In the genomic region with DNA sequence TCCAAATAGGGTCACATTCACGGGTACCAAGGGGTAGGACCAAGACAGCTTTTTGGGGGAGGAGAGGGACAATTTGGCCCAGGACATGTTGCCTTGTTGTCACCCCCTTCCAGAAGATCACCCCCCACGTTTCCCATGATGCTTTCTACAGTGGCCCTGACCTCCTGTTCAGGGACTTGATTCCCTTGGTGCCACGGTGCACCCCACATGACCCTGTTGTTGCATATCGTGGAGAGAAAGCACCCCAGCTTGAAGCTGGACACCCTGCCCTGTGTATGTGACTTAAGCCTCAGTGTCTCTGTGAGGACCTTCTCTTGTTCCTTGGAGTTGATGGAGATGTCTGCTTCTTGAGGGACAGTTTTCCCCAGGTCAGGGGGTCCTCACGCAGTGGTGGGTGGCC, we compare ENCODE assay signal across 22 cellular contexts. TPM values are rescaled to one million over a fixed set of nuclear protein-coding genes. Genes with fewer than 3 reads are reported as not detected.
DNase-seq lines count a peak whose midpoint lies in the region; ATAC-seq, FAIRE-seq and TF ChIP-seq lines count a peak whose summit lies in the region.
"Had no signal": no experiment of that assay in that cellular context is flagged by ENCODE, and none has a peak within 500 bp of the region (broad histone marks: within the 10 kb centered on the region; RNA-seq: fewer than 3 reads in every experiment).

No MANE protein-coding gene starts in this region.

- CTCF ChIA-PET in H1 (lab: Charles Lee; ENCODE audit: partially characterized antibody): interaction anchor here (0.9 to 4.4 kb wide), 5 partner anchors 47 to 327 kb away, joined by 3 to 36 read pairs (median 5); no protein-coding TSS in a partner anchor

- POLR2A ChIA-PET in H1 (lab: Charles Lee; ENCODE audit: partially characterized antibody): interaction anchor here (0.9 to 3.2 kb wide), 4 partner anchors 20 to 279 kb away, joined by 3 to 9 read pairs (median 5); no protein-coding TSS in a partner anchor

- H3K36me3 ChIP-seq in OCI-LY1 (ENCODE audit: insufficient read depth, low read length) (no peaks in the 10 kb centered on the region), H1 (ENCODE audit: control insufficient read depth in 2 of 4, insufficient read depth in 4 of 4, low read length in 3 of 4) (peaks cover 0 to 3% (median 0%) of the 10 kb centered on the region in 4 experiments; a peak in 4 of 8 replicates), spleen (peaks cover 0 to 84% (median 21%) of the 10 kb centered on the region in 6 donors), upper lobe of left lung (peaks cover 2 to 25% (median 14%) of the 10 kb centered on the region in 4 donors)

- no peak overlapping the region for H4K91ac ChIP-seq in H1 (replicated peaks; ENCODE audit: insufficient read length, low read length)

- H2AFZ ChIP-seq in OCI-LY1 (ENCODE audit: low read length) (0 out of 2 replicates have a peak overlapping the region, but pooled peaks have one; percentile 42), H1 (ENCODE audit: low read length) (no peak overlapping the region)
- H2AFZ ChIP-seq: GM23338 had no signal

- no peak for FAIRE-seq in H1 (lab: Jason Lieb, UNC)
- FAIRE-seq: A204.1, D721Med, G401.6, GM12892, GM18507 had no signal

- H3K4me3 Mint-ChIP-seq in effector memory CD8-positive, alpha-beta T cell: no peak overlapping the region
- H3K4me3 Mint-ChIP-seq: CD4-positive, alpha-beta T cell; GM23338; HFFc6 had no signal

- 92% methylated on average over 5 of the region's 5 CpGs; no CpG with 5 or more reads in 1 of the 2 experiments for WGBS in H1 (ENCODE audit: extremely low coverage in 1 of 2, insufficient coverage in 1 of 2, insufficient read length in 1 of 2, insufficient replicate concordance in 2 of 2, low coverage in 1 of 2, low lambda C conversion rate in 2 of 2, missing lambda C conversion rate in 1 of 2), 2 experiments
- 58 to 75% (median 64%) methylated on average over 5 of the region's 5 CpGs for WGBS in spleen, 5 donors
- WGBS in upper lobe of left lung, 2 donors: 77 to 82% methylated on average over 3 to 5 of the region's 5 CpGs

- no peak overlapping the region for H3K4me2 ChIP-seq in OCI-LY1 (ENCODE audit: low read length)
- H3K4me2 ChIP-seq in H1 (ENCODE audit: insufficient read depth in 1 of 2, low read depth in 2 of 2, low read length in 2 of 2): no peak overlapping the region
- H3K4me2 ChIP-seq: GM23338 had no signal

- H2BK12ac ChIP-seq in H1 (ENCODE audit: low read depth, low read length): no peak overlapping the region

- no peak overlapping the region for H3K27ac Mint-ChIP-seq in effector memory CD8-positive, alpha-beta T cell
- H3K27ac Mint-ChIP-seq: CD4-positive, alpha-beta T cell; GM23338; HFFc6 had no signal

- H2AK5ac ChIP-seq in H1 (ENCODE audit: low read depth, low read length): peak overlapping the region; percentile 24; the same call in 1 of the 2 replicates

- H3K4ac ChIP-seq in H1 (replicated peaks; ENCODE audit: insufficient read length, low read depth, low read length): no peak overlapping the region

- ATAC-seq in GM18517 (IDR thresholded peaks at IDR 0.05; ENCODE audit: unreplicated experiment) (no peak), upper lobe of left lung (ENCODE audit: low FRiP score in 2 of 2) (no peak)
- ATAC-seq in effector memory CD8-positive, alpha-beta T cell (replicated peaks): no peak
- ATAC-seq: GM23338, HCT116 had no signal

- H3K9me2 ChIP-seq in OCI-LY1 (ENCODE audit: low read depth, low read length): no peaks in the 10 kb centered on the region

- no peaks in the 10 kb centered on the region for H3K27me3 ChIP-seq in OCI-LY1 (ENCODE audit: insufficient read depth, low read length)
- H3K27me3 ChIP-seq in H1 (replicated peaks in 1 of 4; ENCODE audit: control insufficient read depth in 3 of 4, extremely low read depth in 1 of 4, insufficient read depth in 3 of 4, low read length in 3 of 4): no peaks in the 10 kb centered on the region; a peak in 2 of 7 replicates
- no peaks in the 10 kb centered on the region for H3K27me3 ChIP-seq in spleen (replicated peaks in 1 of 7)
- H3K27me3 ChIP-seq in upper lobe of left lung: no peaks in the 10 kb centered on the region

- H3K79me1 ChIP-seq in H1 (ENCODE audit: low read depth, low read length): no peaks in the 10 kb centered on the region

- H3K79me2 ChIP-seq in OCI-LY1 (ENCODE audit: insufficient read depth, low read length): no peaks in the 10 kb centered on the region
- no peaks in the 10 kb centered on the region for H3K79me2 ChIP-seq in H1 (ENCODE audit: control insufficient read depth in 1 of 2, insufficient read depth in 2 of 2, low read length in 2 of 2)

- TF ChIP-seq CTCF in OCI-LY1 (IDR thresholded peaks at IDR 0.05; ENCODE audit: low read length) (no peak), H1 (IDR thresholded peaks at IDR 0.05; ENCODE audit: control extremely low read depth in 1 of 3, insufficient read depth in 1 of 3, low read depth in 1 of 3, low read length in 3 of 3) (no peak), spleen (IDR thresholded peaks at IDR 0.05 in 8 of 11, conservative IDR thresholded peaks at IDR 0.05 in 3 of 11) (no peak), upper lobe of left lung (IDR thresholded peaks at IDR 0.05) (no peak)

- H3K9ac ChIP-seq in OCI-LY1 (ENCODE audit: low read length) (no peak overlapping the region), H1 (replicated peaks in 1 of 4; ENCODE audit: extremely low read depth in 1 of 4, low read depth in 3 of 4, low read length in 3 of 4) (no peak overlapping the region)

- H3K4me1 ChIP-seq in OCI-LY1 (ENCODE audit: insufficient read depth, low read length, severe bottlenecking): peaks cover 8% of the 10 kb centered on the region
- H3K4me1 ChIP-seq in H1 (replicated peaks in 1 of 4; ENCODE audit: control insufficient read depth in 3 of 4, insufficient read depth in 4 of 4, low read length in 3 of 4): peaks cover 0 to 14% (median 7%) of the 10 kb centered on the region in 4 experiments; a peak in 6 of 7 replicates
- peaks cover 0 to 44% (median 17%) of the 10 kb centered on the region in 6 donors for H3K4me1 ChIP-seq in spleen
- H3K4me1 ChIP-seq in upper lobe of left lung: peaks cover 0 to 7% (median 3%) of the 10 kb centered on the region in 4 donors
- H3K4me1 ChIP-seq: Caco-2 had no signal

- H4K20me1 ChIP-seq in OCI-LY1 (ENCODE audit: insufficient read depth, low read length) (no peaks in the 10 kb centered on the region), H1 (replicated peaks in 1 of 2; ENCODE audit: control insufficient read depth in 1 of 2, insufficient read depth in 2 of 2, low read length in 2 of 2) (peaks cover 0 to 2% of the 10 kb centered on the region in 2 experiments)

- H3K56ac ChIP-seq in H1 (replicated peaks; ENCODE audit: insufficient read length, low read depth, low read length): no peak overlapping the region

- H3K23ac ChIP-seq in H1 (ENCODE audit: insufficient read length): no peak overlapping the region

- no peaks in the 10 kb centered on the region for H3K23me2 ChIP-seq in H1 (ENCODE audit: low read depth, low read length)

- H3K4me1 Mint-ChIP-seq in effector memory CD8-positive, alpha-beta T cell (ENCODE audit: low read depth in 2 of 2): peaks cover 2 to 4% of the 10 kb centered on the region in 2 donors

- no peak overlapping the region for H4K8ac ChIP-seq in H1 (ENCODE audit: extremely low read depth, insufficient read depth, low read length)

- no peak overlapping the region for H4K5ac ChIP-seq in H1 (ENCODE audit: insufficient read length, low read depth, low read length)

- H3K9me3 ChIP-seq in OCI-LY1 (ENCODE audit: low read length): no peaks in the 10 kb centered on the region
- no peaks in the 10 kb centered on the region for H3K9me3 ChIP-seq in H1 (ENCODE audit: insufficient read depth in 2 of 2, low read depth in 1 of 2, low read length in 1 of 2)
- H3K9me3 ChIP-seq in spleen: no peaks in the 10 kb centered on the region
- H3K9me3 ChIP-seq in upper lobe of left lung: no peaks in the 10 kb centered on the region
- H3K9me3 ChIP-seq: Caco-2 had no signal

- no peak overlapping the region for H3K18ac ChIP-seq in H1 (ENCODE audit: extremely low read depth, low read length)

- TF ChIP-seq RAD21 in H1 (IDR thresholded peaks at IDR 0.05 in 1 of 2, conservative IDR thresholded peaks at IDR 0.05 in 1 of 2; ENCODE audit: low read depth in 2 of 2, low read length in 2 of 2): no peak

- DNase-seq in GM03348 (ENCODE audit: low spot score) (peak; percentile 6), H1 (ENCODE audit: low read depth in 1 of 2, low spot score in 2 of 2) (no peak), spleen (no peak), upper lobe of left lung (no peak)
- no peak for DNase-seq in effector memory CD8-positive, alpha-beta T cell
- DNase-seq: ACHN; AML-193; Caco-2; CD4-positive, alpha-beta T cell; HFFc6 had no signal

- H3K4me3 ChIP-seq in OCI-LY1 (ENCODE audit: low read depth, low read length, poor library complexity, severe bottlenecking) (no peak overlapping the region), H1 (ENCODE audit: extremely low read depth in 1 of 4, insufficient read depth in 2 of 4, low read depth in 3 of 4, low read length in 4 of 4) (no peak overlapping the region), spleen (no peak overlapping the region), upper lobe of left lung (no peak overlapping the region)
- H3K4me3 ChIP-seq: GM23338 had no signal

- TF ChIP-seq POLR2A in H1 (IDR thresholded peaks at IDR 0.05; ENCODE audit: control extremely low read depth in 1 of 2, low read depth in 2 of 2, low read length in 2 of 2) (no peak), spleen (IDR thresholded peaks at IDR 0.05) (no peak), upper lobe of left lung (IDR thresholded peaks at IDR 0.05) (no peak)

- H3K36me3 Mint-ChIP-seq in effector memory CD8-positive, alpha-beta T cell (ENCODE audit: insufficient read depth): no peaks in the 10 kb centered on the region

- H2BK5ac ChIP-seq in H1 (ENCODE audit: low read depth, low read length): no peak overlapping the region

- TF ChIP-seq EP300 in H1 (IDR thresholded peaks at IDR 0.05; ENCODE audit: borderline replicate concordance in 1 of 2, low read depth in 2 of 2, low read length in 2 of 2): no peak
- TF ChIP-seq EP300 in upper lobe of left lung (IDR thresholded peaks at IDR 0.05): no peak

- intact Hi-C loops in spleen (cut with DNase I; ENCODE audit: low total_unique reads): loop anchor here (10.0 kb wide), 2 partner anchors 74 to 124 kb away; no protein-coding TSS in a partner anchor

- no peak overlapping the region for H3K27ac ChIP-seq in OCI-LY1 (ENCODE audit: low read depth, low read length, poor library complexity, severe bottlenecking)
- no peak overlapping the region for H3K27ac ChIP-seq in H1 (ENCODE audit: low read depth, low read length)
- H3K27ac ChIP-seq in spleen: peak overlapping the region in 5 of 8 donors; percentile 5 to 49 (median 35)
- no peak overlapping the region for H3K27ac ChIP-seq in upper lobe of left lung
- H3K27ac ChIP-seq: C4-2B, HL-60 had no signal

- H3K9me3 Mint-ChIP-seq in effector memory CD8-positive, alpha-beta T cell: no peaks in the 10 kb centered on the region
- H3K9me3 Mint-ChIP-seq: CD4-positive, alpha-beta T cell; GM23338; HFFc6 had no signal

- H2BK15ac ChIP-seq in H1 (ENCODE audit: low read length): no peak overlapping the region

- H3K14ac ChIP-seq in H1 (ENCODE audit: insufficient read length): no peak overlapping the region

- H3F3A ChIP-seq in OCI-LY1 (ENCODE audit: insufficient read depth, low read length): no peaks in the 10 kb centered on the region

- H2BK120ac ChIP-seq in H1 (replicated peaks; ENCODE audit: low read depth, low read length): no peak overlapping the region

- no peaks in the 10 kb centered on the region for H3K27me3 Mint-ChIP-seq in effector memory CD8-positive, alpha-beta T cell
- H3K27me3 Mint-ChIP-seq: CD4-positive, alpha-beta T cell had no signal

- H2BK20ac ChIP-seq in H1 (ENCODE audit: low read length): no peak overlapping the region

RNA-seq across cellular contexts. Expression of a gene that starts 12.6 kb away (rescaled TPM):
- total RNA-seq in H1 (2021; fragmentation: NEBNext Ultra II Directional; extraction: Animal tissue kit (Norgen Biotek cat#: 25700)): 4.0 and 4.6 TPM in 2 replicates
- 5.6 and 8.0 TPM in 2 replicates for polyA plus RNA-seq in H1 (2011; rRNA removed)
- polyA plus RNA-seq in H1 (2011; cell fraction: cytosol; rRNA removed): 6.7 TPM
- polyA plus RNA-seq in H1 (2011; cell fraction: nucleus; rRNA removed): 9.0 TPM
- polyA plus RNA-seq in H1 (2012, experiment 1 of 2): 4.6 to 6.5 TPM (median 5.2 TPM) in 4 replicates
- 3.3 TPM for polyA plus RNA-seq in H1 (2012, experiment 2 of 2)
- 2.7 TPM for polyA plus RNA-seq in H1 (2013, experiment 1 of 2)
- 3.3 TPM for polyA plus RNA-seq in H1 (2013, experiment 2 of 2)
- 1.7 and 2.2 TPM in 2 replicates for polyA minus RNA-seq in H1 (2011; rRNA and poly(A)+ RNA removed)
- 4.3 TPM for polyA minus RNA-seq in H1 (2011; cell fraction: cytosol; rRNA and poly(A)+ RNA removed)
- polyA minus RNA-seq in H1 (2011; cell fraction: nucleus; rRNA and poly(A)+ RNA removed): 1.5 TPM
- 100 to 1,000 TPM in 5 of 7 donors, 10 to 100 TPM in 2; 48.2 to 258 (median 197) TPM for total RNA-seq in spleen
- polyA plus RNA-seq in spleen: 10 to 100 TPM; 20.3 to 82.3 (median 21.3) TPM
- 10 to 100 TPM in 5 of 6 donors, 1 to 10 TPM in 1; 3.0 to 32.1 (median 14.8) TPM for total RNA-seq in upper lobe of left lung
- total RNA-seq: HT1080 had no signal

RNA-seq across cellular contexts. Expression of a gene that starts 26.9 kb away (rescaled TPM):
- 34.2 and 36.7 TPM in 2 replicates for total RNA-seq in H1 (2021; fragmentation: NEBNext Ultra II Directional; extraction: Animal tissue kit (Norgen Biotek cat#: 25700))
- polyA plus RNA-seq in H1 (2011; rRNA removed): 23.3 and 33.8 TPM in 2 replicates
- 26.1 TPM for polyA plus RNA-seq in H1 (2011; cell fraction: cytosol; rRNA removed)
- 34.8 TPM for polyA plus RNA-seq in H1 (2011; cell fraction: nucleus; rRNA removed)
- polyA plus RNA-seq in H1 (2012, experiment 1 of 2): 22.4 to 38.9 TPM (median 37.5 TPM) in 4 replicates
- 14.0 TPM for polyA plus RNA-seq in H1 (2012, experiment 2 of 2)
- polyA plus RNA-seq in H1 (2013, experiment 1 of 2): 32.8 TPM
- 34.0 TPM for polyA plus RNA-seq in H1 (2013, experiment 2 of 2)
- 13.3 and 15.3 TPM in 2 replicates for polyA minus RNA-seq in H1 (2011; rRNA and poly(A)+ RNA removed)
- 23.2 TPM for polyA minus RNA-seq in H1 (2011; cell fraction: cytosol; rRNA and poly(A)+ RNA removed)
- 18.2 TPM for polyA minus RNA-seq in H1 (2011; cell fraction: nucleus; rRNA and poly(A)+ RNA removed)
- 100 to 1,000 TPM in 3 of 7 donors, 10 to 100 TPM in 4; 40.6 to 116 (median 94.6) TPM for total RNA-seq in spleen
- polyA plus RNA-seq in spleen: 10 to 100 TPM in 2 of 3 donors, 1 to 10 TPM in 1; 9.0 to 66.7 (median 12.2) TPM
- 100 to 1,000 TPM in 1 of 6 donors, 10 to 100 TPM in 5; 40.7 to 202 (median 72.4) TPM for total RNA-seq in upper lobe of left lung

Comparison
In these comparisons a context has a peak if more than half of its experiments do, and no peak if none do; other contexts are left out.
1. H3K27ac ChIP-seq: peak in spleen (5 of 8); none in OCI-LY1 (single experiment), H1 (single experiment) and upper lobe of left lung (0 of 4).